19 cellular contexts compared by ENCODE assay signal in genomic region chr16:48961546-48961945, GRCh38.
DNase-seq lines count a peak whose midpoint lies in the region; ATAC-seq, FAIRE-seq and TF ChIP-seq lines count a peak whose summit lies in the region.
"Had no signal": no experiment of that assay in that cellular context is flagged by ENCODE, and none has a peak within 500 bp of the region (broad histone marks: within the 10 kb centered on the region; RNA-seq: fewer than 3 reads in every experiment).

No MANE protein-coding gene starts in this region.

- peak; percentile 95 for FAIRE-seq in keratinocyte (lab: Jason Lieb, UNC)
- FAIRE-seq: GM12878 had no signal

- H3K9me1 ChIP-seq in IMR-90 (ENCODE audit: insufficient read depth, low read length): peaks cover 32% of the 10 kb centered on the region
- no peaks in the 10 kb centered on the region for H3K9me1 ChIP-seq in keratinocyte (ENCODE audit: control insufficient read depth, extremely low read depth, insufficient read depth, low read length)

- no peaks in the 10 kb centered on the region for H3K79me1 ChIP-seq in IMR-90 (ENCODE audit: low read depth in 1 of 2, low read length in 2 of 2)

- H2BK20ac ChIP-seq in IMR-90 (ENCODE audit: low read depth, low read length): peak overlapping the region; percentile 100

- dilution Hi-C loops in IMR-90 (cut with HindIII; ENCODE audit: low sequenced_read_pairs, unreplicated experiment) (no loop called here), keratinocyte (cut with MboI; ENCODE audit: extremely low pct_ligation_motif_present, low sequenced_read_pairs) (no loop called here)

- H2BK120ac ChIP-seq in IMR-90 (ENCODE audit: low read depth, low read length): peak overlapping the region; percentile 46

- no peak overlapping the region for H4K5ac ChIP-seq in IMR-90 (ENCODE audit: low read depth, low read length)

- H3K4ac ChIP-seq in IMR-90 (ENCODE audit: low read depth, low read length): peak overlapping the region; percentile 99

- H4K20me1 ChIP-seq in IMR-90 (ENCODE audit: insufficient read depth, low read length) (no peaks in the 10 kb centered on the region), keratinocyte (ENCODE audit: control insufficient read depth, extremely low read depth, insufficient read depth, low read length) (no peaks in the 10 kb centered on the region)

- peak overlapping the region; percentile 99; the same call in 1 of the 2 replicates for H4K91ac ChIP-seq in IMR-90 (ENCODE audit: insufficient read depth, low read depth, low read length)

- no peak overlapping the region for H2AFZ ChIP-seq in IMR-90 (replicated peaks; ENCODE audit: low read length, poor library complexity)
- no peak overlapping the region for H2AFZ ChIP-seq in keratinocyte (ENCODE audit: control insufficient read depth, low read length)
- H2AFZ ChIP-seq: PC-9 had no signal

- intact Hi-C loops in IMR-90 (cut with micrococcal nuclease): no loop called here

- H3K27me3 ChIP-seq in IMR-90 (ENCODE audit: control insufficient read depth, insufficient read depth, low read length) (no peaks in the 10 kb centered on the region), RWPE2 (ENCODE audit: insufficient read depth, poor library complexity, severe bottlenecking) (no peaks in the 10 kb centered on the region), keratinocyte (ENCODE audit: control insufficient read depth, extremely low read depth, insufficient read depth, low read length) (no peaks in the 10 kb centered on the region)

- 0 out of 3 replicates have a peak overlapping the region, but pooled peaks have one; percentile 99 for H2BK15ac ChIP-seq in IMR-90 (ENCODE audit: low read depth, low read length)

- H3K23ac ChIP-seq in IMR-90 (ENCODE audit: low read depth, low read length): no peak overlapping the region

- no peak overlapping the region for H3K18ac ChIP-seq in IMR-90 (ENCODE audit: low read depth, low read length)

- peak; percentile 75 for DNase-seq in ELF-1 (ENCODE audit: low read depth, low spot score)
- no peak for DNase-seq in IMR-90
- no peak for DNase-seq in RWPE2 (ENCODE audit: low spot score)
- DNase-seq in keratinocyte (ENCODE audit: low read depth, low spot score): peak; percentile 79
- no peak for DNase-seq in SIG-M5 (lab: John Stamatoyannopoulos, UW)
- DNase-seq in RPMI8226: no peak
- DNase-seq: CD4-positive, alpha-beta memory T cell; GDM1; KG1; NCI-H1092 treated with DMSO at 0.1 percent for 48 hours; NCI-H187; NCI-H226; NCI-H526 treated with DMSO at 0.1 percent for 48 hours; PC-9; SHP77 had no signal

- H3K27ac ChIP-seq in IMR-90 (ENCODE audit: insufficient read depth, low read length) (no peak overlapping the region), RWPE2 (ENCODE audit: poor library complexity, severe bottlenecking) (peak overlapping the region; percentile 98), keratinocyte (ENCODE audit: control insufficient read depth, insufficient read depth, low read length) (peak overlapping the region; percentile 50)
- H3K27ac ChIP-seq: PC-9 had no signal

- TF ChIP-seq POLR2A in IMR-90 (IDR thresholded peaks at IDR 0.05; ENCODE audit: low read depth, low read length): no peak

- H4K8ac ChIP-seq in IMR-90 (ENCODE audit: low read depth in 2 of 2, low read length in 2 of 2): no peak overlapping the region

- no peak overlapping the region for H3K14ac ChIP-seq in IMR-90 (replicated peaks; ENCODE audit: low read depth, low read length)

- BruUV-seq in IMR-90 (replicated peaks; lab: Mats Ljungman, UMichigan): no TSS peak

- H3K79me2 ChIP-seq in keratinocyte (ENCODE audit: control insufficient read depth, insufficient read depth, low read length): no peaks in the 10 kb centered on the region

- no peak for ATAC-seq in IMR-90 (ENCODE audit: low read depth)
- ATAC-seq in RWPE2 (ENCODE audit: low read depth): peak; percentile 11; the same call in 2 of the 3 replicates
- ATAC-seq in HG03196 (IDR thresholded peaks at IDR 0.05; ENCODE audit: unreplicated experiment): no peak
- no peak for ATAC-seq in HG02885 (IDR thresholded peaks at IDR 0.05; ENCODE audit: poor library complexity, unreplicated experiment)
- ATAC-seq: GM12878, SK-N-SH treated with all-trans-retinoic acid at 6 μM for 48 hours had no signal

- H3K36me3 ChIP-seq in IMR-90 (ENCODE audit: control insufficient read depth, insufficient read depth, low read length): no peaks in the 10 kb centered on the region
- no peaks in the 10 kb centered on the region for H3K36me3 ChIP-seq in RWPE2 (ENCODE audit: low read depth)
- H3K36me3 ChIP-seq in keratinocyte (ENCODE audit: control insufficient read depth in 2 of 2, extremely low read depth in 1 of 2, insufficient read depth in 2 of 2, low read length in 2 of 2): no peaks in the 10 kb centered on the region

- H2AK5ac ChIP-seq in IMR-90 (ENCODE audit: low read depth, low read length): peak overlapping the region; percentile 38

- TF ChIP-seq CTCF in IMR-90 (conservative IDR thresholded peaks at IDR 0.05; ENCODE audit: low read depth, low read length): no peak
- no peak for TF ChIP-seq CTCF in RWPE2 (IDR thresholded peaks at IDR 0.05; ENCODE audit: poor library complexity, severe bottlenecking)
- no peak for TF ChIP-seq CTCF in keratinocyte (optimal IDR thresholded peaks at IDR 0.05 in 1 of 3, IDR thresholded peaks at IDR 0.05 in 1 of 3, conservative IDR thresholded peaks at IDR 0.05 in 1 of 3; ENCODE audit: extremely low read depth in 1 of 3, insufficient read depth in 2 of 3, low read length in 3 of 3)

- no CpG with 5 or more reads among the region's 4 CpGs for WGBS in IMR-90 (ENCODE audit: extremely low coverage in 2 of 2, insufficient read length in 1 of 2), 2 experiments

- no peak overlapping the region for H3K4me3 ChIP-seq in IMR-90 (ENCODE audit: insufficient read depth, low read depth, low read length)
- H3K4me3 ChIP-seq in RWPE2 (ENCODE audit: severe bottlenecking): no peak overlapping the region
- no peak overlapping the region for H3K4me3 ChIP-seq in keratinocyte (ENCODE audit: control insufficient read depth in 2 of 3, extremely low read depth in 1 of 3, insufficient read depth in 2 of 3, low read depth in 1 of 3, low read length in 3 of 3)
- H3K4me3 ChIP-seq: GM12878, PC-9 had no signal

- in situ Hi-C loops in IMR-90 (cut with MboI; ENCODE audit: low sequenced_read_pairs): no loop called here

- H3K4me2 ChIP-seq in IMR-90 (ENCODE audit: low read depth, low read length): no peak overlapping the region
- peak overlapping the region; percentile 5 for H3K4me2 ChIP-seq in keratinocyte (ENCODE audit: control insufficient read depth, extremely low read depth, insufficient read depth, low read depth, low read length)
- H3K4me2 ChIP-seq: PC-9 had no signal

- H3K9me3 ChIP-seq in IMR-90 (ENCODE audit: control insufficient read depth, insufficient read depth, low read length) (no peaks in the 10 kb centered on the region), RWPE2 (ENCODE audit: severe bottlenecking) (no peaks in the 10 kb centered on the region), keratinocyte (ENCODE audit: control insufficient read depth, low read depth, low read length) (no peaks in the 10 kb centered on the region)

- H3K4me1 ChIP-seq in IMR-90 (ENCODE audit: control insufficient read depth, insufficient read depth, low read length) (peaks cover 38% of the 10 kb centered on the region), RWPE2 (ENCODE audit: insufficient read depth, poor library complexity, severe bottlenecking) (peaks cover 55% of the 10 kb centered on the region), keratinocyte (ENCODE audit: control insufficient read depth, extremely low read depth, insufficient read depth, low read length) (peaks cover 65% of the 10 kb centered on the region)

- no peak overlapping the region for H3K9ac ChIP-seq in IMR-90 (ENCODE audit: low read depth, low read length)
- no peak overlapping the region for H3K9ac ChIP-seq in keratinocyte (ENCODE audit: control insufficient read depth, extremely low read depth, insufficient read depth, low read length)

- no peak overlapping the region for H3K56ac ChIP-seq in IMR-90 (ENCODE audit: extremely low read depth, insufficient read depth, low read length)

- CTCF ChIA-PET in IMR-90 (lab: Yijun Ruan, JAX): no interaction called here

- POLR2A ChIA-PET in IMR-90 (lab: Charles Lee; ENCODE audit: unreplicated experiment): no interaction called here

- H2BK5ac ChIP-seq in IMR-90 (ENCODE audit: low read depth, low read length, poor library complexity, severe bottlenecking): no peak overlapping the region

- H2AK9ac ChIP-seq in IMR-90 (replicated peaks; ENCODE audit: low read depth, low read length, poor library complexity): no peak overlapping the region

- no peak for TF ChIP-seq RAD21 in IMR-90 (IDR thresholded peaks at IDR 0.05; ENCODE audit: low read length)

TF ChIP-seq in IMR-90, 13 proteins besides CTCF, POLR2A, EP300 and RAD21 (continues in another document):
- no peak for TF ChIP-seq SMC3 (IDR thresholded peaks at IDR 0.05; ENCODE audit: low read depth, low read length)
- TF ChIP-seq NFE2L2 (IDR thresholded peaks at IDR 0.05; ENCODE audit: low read depth, low read length): no peak
- no peak for TF ChIP-seq RFX5 (IDR thresholded peaks at IDR 0.05; ENCODE audit: low read depth, low read length)
- no peak for TF ChIP-seq FOS (IDR thresholded peaks at IDR 0.05; ENCODE audit: low read depth, low read length)
- TF ChIP-seq, protein P1, sequence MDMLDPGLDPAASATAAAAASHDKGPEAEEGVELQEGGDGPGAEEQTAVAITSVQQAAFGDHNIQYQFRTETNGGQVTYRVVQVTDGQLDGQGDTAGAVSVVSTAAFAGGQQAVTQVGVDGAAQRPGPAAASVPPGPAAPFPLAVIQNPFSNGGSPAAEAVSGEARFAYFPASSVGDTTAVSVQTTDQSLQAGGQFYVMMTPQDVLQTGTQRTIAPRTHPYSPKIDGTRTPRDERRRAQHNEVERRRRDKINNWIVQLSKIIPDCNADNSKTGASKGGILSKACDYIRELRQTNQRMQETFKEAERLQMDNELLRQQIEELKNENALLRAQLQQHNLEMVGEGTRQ (IDR thresholded peaks at IDR 0.05; ENCODE audit: low read depth, low read length): no peak
- no peak for TF ChIP-seq CEBPB (IDR thresholded peaks at IDR 0.05; ENCODE audit: low read depth, low read length)
- TF ChIP-seq CHD1 (IDR thresholded peaks at IDR 0.05; ENCODE audit: low read depth, low read length): no peak
- no peak for TF ChIP-seq MAZ (IDR thresholded peaks at IDR 0.05; ENCODE audit: borderline replicate concordance, low read depth, low read length)
- no peak for TF ChIP-seq RCOR1 (IDR thresholded peaks at IDR 0.05; ENCODE audit: insufficient replicate concordance, low read length)
- TF ChIP-seq BHLHE40 (IDR thresholded peaks at IDR 0.05; ENCODE audit: low read depth, low read length): no peak
- no peak for TF ChIP-seq MAFK (IDR thresholded peaks at IDR 0.05; ENCODE audit: low read depth, low read length)
- no peak for TF ChIP-seq MXI1 (IDR thresholded peaks at IDR 0.05; ENCODE audit: borderline replicate concordance, low read depth, low read length)

Comparison
In these comparisons a context has a peak if more than half of its experiments do, and no peak if none do; other contexts are left out.
1. DNase-seq: peak in ELF-1 (single experiment) and keratinocyte (single experiment); none in IMR-90 (single experiment), RWPE2 (single experiment), SIG-M5 (single experiment) and RPMI8226 (single experiment).